In the genomic region with DNA sequence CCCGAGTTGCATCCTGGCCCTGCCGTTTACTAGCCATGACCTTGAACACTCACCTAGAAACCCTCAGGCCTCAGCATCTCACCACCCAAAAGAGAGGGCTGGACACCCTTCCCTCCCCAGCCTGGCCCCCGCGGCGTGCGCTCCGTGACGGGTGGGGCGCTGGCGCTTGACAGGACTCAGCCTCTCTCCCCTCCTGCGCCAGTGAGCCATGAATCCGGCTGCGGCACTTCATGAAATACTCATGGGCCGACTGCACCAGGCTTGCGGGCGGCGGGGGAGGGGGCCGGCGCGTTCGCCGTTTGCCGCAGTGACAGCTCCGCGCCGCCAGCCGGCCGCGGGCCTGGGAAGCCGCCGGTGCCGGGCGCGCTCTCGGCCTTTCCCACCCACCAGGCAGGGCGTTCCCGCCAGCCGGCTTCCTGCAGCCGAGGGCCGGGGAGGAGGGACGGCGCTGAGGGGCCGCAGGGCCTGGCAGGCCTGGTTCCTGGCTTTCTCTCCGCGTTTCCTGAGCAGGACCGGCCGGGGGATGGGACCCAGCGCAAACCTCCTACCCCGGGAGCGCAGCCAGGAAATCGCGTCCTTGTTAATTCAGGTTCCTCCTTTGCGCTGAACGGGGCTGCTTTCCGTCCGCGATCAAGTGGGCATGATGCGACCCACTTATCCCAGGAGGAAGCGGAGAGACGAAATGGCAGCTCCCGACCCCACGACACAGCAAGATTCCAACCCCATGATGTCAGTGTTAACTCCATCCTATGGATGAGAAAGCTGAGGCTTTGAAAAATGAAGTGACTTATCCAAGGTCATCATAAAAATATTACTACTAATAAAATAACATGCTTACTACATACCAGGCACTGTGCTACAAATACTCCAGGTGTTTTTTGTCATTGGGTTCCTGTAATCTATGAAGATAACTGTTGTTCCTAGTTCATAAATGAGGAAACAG, we compare ENCODE assay signal across 8 cellular contexts. TPM values are rescaled to one million over a fixed set of nuclear protein-coding genes. Genes with fewer than 3 reads are reported as not detected.
DNase-seq lines count a peak whose midpoint lies in the region; ATAC-seq, FAIRE-seq and TF ChIP-seq lines count a peak whose summit lies in the region.

No MANE protein-coding gene starts in this region.

- H3K79me2 ChIP-seq in smooth muscle cell (ENCODE audit: low read depth): no peaks in the 10 kb centered on the region

- H3K27ac Mint-ChIP-seq in activated B cell treated with CpG ODN at 0.5 μM for 24 hours: peak overlapping the region; percentile 73

- H2AFZ ChIP-seq in smooth muscle cell (ENCODE audit: low read depth): peak overlapping the region; percentile 96

- no peak for TF ChIP-seq POLR2A in NB4 (IDR thresholded peaks at IDR 0.05; ENCODE audit: extremely low read depth, insufficient read length)

- WGBS in smooth muscle cell (ENCODE audit: low lambda C conversion rate): 4% methylated on average over 55 of the region's 62 CpGs

- H3K9me3 ChIP-seq in kidney (ENCODE audit: control insufficient read depth in 1 of 2, low read length in 2 of 2): no peaks in the 10 kb centered on the region
- no peaks in the 10 kb centered on the region for H3K9me3 ChIP-seq in smooth muscle cell (replicated peaks; ENCODE audit: low read depth)

- CTCF ChIA-PET in activated B cell treated with CpG ODN at 0.5 μM for 24 hours (lab: Charles Lee): interaction anchor here (3.0 kb wide), 1 partner anchor 78 kb away, joined by 23 read pairs; no protein-coding TSS in a partner anchor

- H4K20me1 ChIP-seq in smooth muscle cell (ENCODE audit: low read depth): no peaks in the 10 kb centered on the region

- H3K4me1 ChIP-seq in kidney (ENCODE audit: control insufficient read depth in 1 of 2, insufficient read depth in 1 of 2, low read depth in 1 of 2, low read length in 2 of 2): peaks cover 4 to 11% of the 10 kb centered on the region in 2 donors
- no peaks in the 10 kb centered on the region for H3K4me1 ChIP-seq in smooth muscle cell (ENCODE audit: low read depth)

- intact Hi-C loops in activated B cell treated with CpG ODN at 0.5 μM for 24 hours (cut with micrococcal nuclease) (loop anchor here (1.0 to 5.0 kb wide), 2 partner anchors 9 to 165 kb away; partner anchors contain the start of genes HNRNPR and LUZP1), kidney (cut with DNase I) (no loop called here)

- peaks cover 2% of the 10 kb centered on the region for H3K9me3 Mint-ChIP-seq in activated B cell treated with CpG ODN at 0.5 μM for 24 hours

- H3K36me3 ChIP-seq in kidney (ENCODE audit: control insufficient read depth in 1 of 2, insufficient read depth in 2 of 2, low read length in 2 of 2) (no peaks in the 10 kb centered on the region), smooth muscle cell (ENCODE audit: low read depth) (no peaks in the 10 kb centered on the region)

- H3K4me3 Mint-ChIP-seq in activated B cell treated with CpG ODN at 0.5 μM for 24 hours: peak overlapping the region; percentile 77

- FAIRE-seq in kidney (lab: Jason Lieb, UNC): no peak

- H3K4me1 Mint-ChIP-seq in activated B cell treated with CpG ODN at 0.5 μM for 24 hours: peaks cover 33% of the 10 kb centered on the region

- no peaks in the 10 kb centered on the region for H3K27me3 ChIP-seq in smooth muscle cell (ENCODE audit: low read depth)

- H3K9ac ChIP-seq in kidney (ENCODE audit: low read length in 2 of 2): peak overlapping the region; percentile 74 to 84
- peak overlapping the region; percentile 81 for H3K9ac ChIP-seq in smooth muscle cell (ENCODE audit: low read depth)

- H3K4me3 ChIP-seq in NB4 (ENCODE audit: low read depth, low read length): peak overlapping the region; percentile 38
- H3K4me3 ChIP-seq in kidney (ENCODE audit: low read length in 2 of 2): peak overlapping the region; percentile 78 to 79
- peak overlapping the region; percentile 54 for H3K4me3 ChIP-seq in smooth muscle cell

- ATAC-seq in GM21576 (IDR thresholded peaks at IDR 0.05; ENCODE audit: unreplicated experiment) (peak; percentile 64), activated B cell treated with CpG ODN at 0.5 μM for 24 hours (ENCODE audit: low read depth) (peak; percentile 97)

- peaks cover 10% of the 10 kb centered on the region for H3F3A ChIP-seq in smooth muscle cell (ENCODE audit: low read depth)

- H3K36me3 Mint-ChIP-seq in activated B cell treated with CpG ODN at 0.5 μM for 24 hours (ENCODE audit: low read depth): no peaks in the 10 kb centered on the region

- peak overlapping the region; percentile 89 for H3K4me2 ChIP-seq in smooth muscle cell

- peak; percentile 85 for DNase-seq in DMS53 (lab: John Stamatoyannopoulos, UW)
- peak; percentile 80 for DNase-seq in NB4 (ENCODE audit: low read depth)
- peak; percentile 66 for DNase-seq in activated B cell treated with CpG ODN at 0.5 μM for 24 hours
- DNase-seq in central memory CD4-positive, alpha-beta T cell: peak; percentile 41
- peak; percentile 93 for DNase-seq in kidney
- peak; percentile 56 for DNase-seq in smooth muscle cell (lab: John Stamatoyannopoulos, UW; ENCODE audit: unreplicated experiment)
- no peak for DNase-seq in NK-92 treated with Interleukin-12 subunit alpha and Interleukin-12 subunit beta, amount 100 ng/mL, for 24 hours (lab: John Stamatoyannopoulos, UW)

- POLR2A ChIA-PET in activated B cell treated with CpG ODN at 0.5 μM for 24 hours (lab: Charles Lee): interaction anchor here (0.6 to 3.9 kb wide), 4 partner anchors 9 to 157 kb away, joined by 3 to 25 read pairs (median 6); partner anchors contain the start of gene LUZP1

- H3K27ac ChIP-seq in kidney (ENCODE audit: low read depth in 2 of 2, low read length in 2 of 2) (peak overlapping the region; percentile 90 to 92), smooth muscle cell (ENCODE audit: low read depth) (peak overlapping the region; percentile 78)

- TF ChIP-seq CTCF in NB4 (IDR thresholded peaks at IDR 0.05; ENCODE audit: low read depth, low read length) (no peak), activated B cell treated with CpG ODN at 0.5 μM for 24 hours (IDR thresholded peaks at IDR 0.05) (no peak), kidney (IDR thresholded peaks at IDR 0.05; ENCODE audit: borderline replicate concordance, extremely low read depth, insufficient read depth) (peak; percentile 15), smooth muscle cell (IDR thresholded peaks at IDR 0.05; ENCODE audit: borderline replicate concordance, insufficient read depth, poor library complexity, severe bottlenecking) (peak; percentile 3)

- H3K27me3 Mint-ChIP-seq in activated B cell treated with CpG ODN at 0.5 μM for 24 hours: peaks cover 4% of the 10 kb centered on the region

RNA-seq across cellular contexts. Expression of gene LUZP1, which starts 9.1 kb away (rescaled TPM):
- 10.8 and 13.0 TPM in 2 replicates for total RNA-seq in activated B cell treated with CpG ODN at 0.5 μM for 24 hours
- 39.0 TPM for total RNA-seq in kidney
- 6.7 TPM for polyA plus RNA-seq in kidney (ENCODE audit: insufficient read depth, low read depth, low replicate concordance)
- 29.2 and 41.1 TPM in 2 replicates for total RNA-seq in smooth muscle cell
- 39.2 and 54.5 TPM in 2 replicates for polyA plus RNA-seq in smooth muscle cell

RNA-seq across cellular contexts. Expression of gene HTR1D, which starts 39.6 kb away (rescaled TPM):
- total RNA-seq in activated B cell treated with CpG ODN at 0.5 μM for 24 hours: not detected in 2 replicates
- total RNA-seq in kidney: 0.09 TPM
- polyA plus RNA-seq in kidney (ENCODE audit: insufficient read depth, low read depth, low replicate concordance): not detected
- 0.49 and 1.1 TPM in 2 replicates for total RNA-seq in smooth muscle cell
- 0.26 and 1.1 TPM in 2 replicates for polyA plus RNA-seq in smooth muscle cell

Comparison
In these comparisons a context has a peak if more than half of its experiments do, and no peak if none do; other contexts are left out.
1. CTCF ChIP-seq: peak in kidney (single experiment) and smooth muscle cell (single experiment); none in NB4 (single experiment) and activated B cell treated with CpG ODN at 0.5 μM for 24 hours (single experiment).
2. Peak in every context shown above with its lines, with median percentiles within 50 percentile points of each other: H3K4me3 ChIP-seq.